11 cellular contexts compared by ENCODE assay signal in genomic region chr12:45231515-45232145, GRCh38. TPM values are rescaled to one million over a fixed set of nuclear protein-coding genes. Genes with fewer than 3 reads are reported as not detected.
DNase-seq lines count a peak whose midpoint lies in the region; TF ChIP-seq lines count a peak whose summit lies in the region.
"Had no signal": no experiment of that assay in that cellular context is flagged by ENCODE, and none has a peak within 500 bp of the region (broad histone marks: within the 10 kb centered on the region; RNA-seq: fewer than 3 reads in every experiment).

No MANE protein-coding gene starts in this region.

- dilution Hi-C loops in mammary epithelial cell (cut with HindIII; ENCODE audit: low sequenced_read_pairs) = no loop called here

- H3K27ac ChIP-seq in mammary epithelial cell (ENCODE audit: insufficient read depth, low read depth, low read length) (peak overlapping the region; percentile 98), muscle layer of colon (ENCODE audit: low read depth, low read length) (peak overlapping the region; percentile 67)

- H3K9me2 ChIP-seq in Loucy (replicated peaks; ENCODE audit: low read depth, low read length) = no peaks in the 10 kb centered on the region

- H4K20me1 ChIP-seq in Loucy (ENCODE audit: insufficient read depth, low read length, poor library complexity, severe bottlenecking) (peaks cover 11% of the 10 kb centered on the region), mammary epithelial cell (ENCODE audit: insufficient read depth, low read length) (no peaks in the 10 kb centered on the region)

- CTCF ChIA-PET in mammary epithelial cell (lab: Charles Lee; ENCODE audit: low non-redundant PET) = no interaction called here

- no peak overlapping the region for H2AFZ ChIP-seq in Loucy (ENCODE audit: low read length)
- H2AFZ ChIP-seq in mammary epithelial cell (ENCODE audit: low read depth, low read length) = no peak overlapping the region

- no peak overlapping the region for H3K9ac ChIP-seq in Loucy (ENCODE audit: low read depth, low read length, poor library complexity, severe bottlenecking)
- H3K9ac ChIP-seq in mammary epithelial cell (ENCODE audit: insufficient read depth, low read length) = peak overlapping the region; percentile 15
- no peak overlapping the region for H3K9ac ChIP-seq in muscle layer of colon (ENCODE audit: low read length)

- peaks cover 6% of the 10 kb centered on the region for H3F3A ChIP-seq in Loucy (ENCODE audit: low read depth)

- H3K9me3 ChIP-seq in Loucy (ENCODE audit: insufficient read depth, low read depth, low read length) (no peaks in the 10 kb centered on the region), mammary epithelial cell (replicated peaks; ENCODE audit: insufficient read depth, low read length) (no peaks in the 10 kb centered on the region), muscle layer of colon (ENCODE audit: low read length) (no peaks in the 10 kb centered on the region)

- in situ Hi-C loops in mammary epithelial cell (cut with MboI; ENCODE audit: low sequenced_read_pairs in 2 of 2) = no loop called here

- H3K27me3 ChIP-seq in Loucy (ENCODE audit: insufficient read depth, low read length, poor library complexity, severe bottlenecking) (no peaks in the 10 kb centered on the region), mammary epithelial cell (ENCODE audit: insufficient read depth, low read length) (no peaks in the 10 kb centered on the region), muscle layer of colon (ENCODE audit: control insufficient read depth in 1 of 2, insufficient read depth in 2 of 2, low read length in 2 of 2) (no peaks in the 10 kb centered on the region)

- H3K4me3 ChIP-seq in Loucy (ENCODE audit: low read length, poor library complexity, severe bottlenecking) (no peak overlapping the region), mammary epithelial cell (replicated peaks in 1 of 3; ENCODE audit: insufficient read depth in 1 of 3, low read depth in 2 of 3, low read length in 3 of 3) (no peak overlapping the region), muscle layer of colon (ENCODE audit: low read depth in 1 of 2, low read length in 2 of 2) (no peak overlapping the region)

- peak overlapping the region; percentile 0 for H3K4me2 ChIP-seq in Loucy (ENCODE audit: low read depth, low read length, poor library complexity, severe bottlenecking)
- peak overlapping the region; percentile 60 for H3K4me2 ChIP-seq in mammary epithelial cell (ENCODE audit: insufficient read depth, low read depth, low read length)

- H3K36me3 ChIP-seq in Loucy (ENCODE audit: insufficient read depth, low read length) = no peaks in the 10 kb centered on the region
- peaks cover 3% of the 10 kb centered on the region for H3K36me3 ChIP-seq in mammary epithelial cell (ENCODE audit: insufficient read depth, low read length)
- H3K36me3 ChIP-seq in muscle layer of colon (ENCODE audit: insufficient read depth, low read length) = no peaks in the 10 kb centered on the region

- H3K4me1 ChIP-seq in Loucy (ENCODE audit: insufficient read depth, low read length, poor library complexity, severe bottlenecking) (peaks cover 49% of the 10 kb centered on the region), mammary epithelial cell (ENCODE audit: insufficient read depth, low read length) (peaks cover 51% of the 10 kb centered on the region), muscle layer of colon (ENCODE audit: insufficient read depth, low read length) (peaks cover 57% of the 10 kb centered on the region)

- no TSS peak for BruUV-seq in mammary epithelial cell (replicated peaks; lab: Mats Ljungman, UMichigan)

- TF ChIP-seq CTCF in Loucy (conservative IDR thresholded peaks at IDR 0.05; ENCODE audit: low read length) (no peak), mammary epithelial cell (conservative IDR thresholded peaks at IDR 0.05 in 1 of 2, IDR thresholded peaks at IDR 0.05 in 1 of 2; ENCODE audit: extremely low read depth in 1 of 2, insufficient read depth in 1 of 2, low read depth in 1 of 2, low read length in 2 of 2) (no peak)

- WGBS in mammary epithelial cell (ENCODE audit: low coverage, missing lambda C conversion rate) = 27% methylated on average over 3 of the region's 3 CpGs

- DNase-seq in AG20443 (ENCODE audit: low spot score) (peak; percentile 18), mammary epithelial cell (peak; percentile 62), NCI-H510A (lab: John Stamatoyannopoulos, UW) (no peak), DMS153 (lab: John Stamatoyannopoulos, UW) (no peak)
- no peak for DNase-seq in activated CD4-positive, alpha-beta T cell treated with anti-CD3 and anti-CD28 coated beads for 1 hour
- no peak for DNase-seq in activated naive CD4-positive, alpha-beta T cell treated with Interleukin-2 at 50 U/mL for 16 hours
- DNase-seq: caudate nucleus; H7; stimulated activated naive CD4-positive, alpha-beta T cell treated with Interleukin-2 at 50 U/mL for 16 hours had no signal

- H3K79me2 ChIP-seq in Loucy (ENCODE audit: insufficient read depth, low read length) = peaks cover 43% of the 10 kb centered on the region
- H3K79me2 ChIP-seq in mammary epithelial cell (ENCODE audit: insufficient read depth, low read length) = peaks cover 65% of the 10 kb centered on the region

- intact Hi-C loops in mammary epithelial cell (cut with micrococcal nuclease) = no loop called here

RNA-seq across cellular contexts. Expression of gene ANO6, which starts 15.7 kb away (rescaled TPM):
- total RNA-seq in mammary epithelial cell = 10 to 100 TPM; 57.0 to 77.5 TPM
- 29.4 TPM for polyA plus RNA-seq in mammary epithelial cell
- 60.1 TPM for polyA minus RNA-seq in mammary epithelial cell

Comparison
In these comparisons a context has a peak if more than half of its experiments do, and no peak if none do; other contexts are left out.
1. DNase-seq: peak in AG20443 (single experiment) and mammary epithelial cell (single experiment); none in activated CD4-positive, alpha-beta T cell treated with anti-CD3 and anti-CD28 coated beads for 1 hour (single experiment), NCI-H510A (single experiment), activated naive CD4-positive, alpha-beta T cell treated with Interleukin-2 at 50 U/mL for 16 hours (single experiment) and DMS153 (single experiment).